In the genomic region with DNA sequence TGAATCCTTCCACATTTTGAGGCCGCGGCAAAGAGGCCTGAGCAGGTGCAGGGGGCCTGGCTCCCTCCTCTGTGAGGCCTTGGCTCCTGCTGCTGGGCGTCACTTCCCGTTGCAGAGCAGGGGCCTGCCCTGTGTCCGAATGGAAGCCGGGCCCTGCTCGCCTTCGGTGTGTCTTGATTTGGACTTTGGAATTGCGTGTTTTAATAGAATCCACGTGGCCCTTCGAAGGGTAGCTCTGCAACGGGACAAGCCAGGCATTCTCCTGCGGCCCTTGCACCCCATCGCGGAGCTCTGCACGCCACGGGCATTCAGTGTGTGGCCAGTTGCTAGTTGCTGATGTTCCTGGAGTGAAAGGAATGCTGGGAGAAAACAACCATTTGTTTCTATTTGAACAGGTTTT, we compare ENCODE assay signal across 1 cellular context.
A peak's percentile ranks its signal among the peaks of the same experiment; 100 is the strongest.
TF ChIP-seq lines count a peak whose summit lies in the region.

No MANE protein-coding gene starts in this region.

TF ChIP-seq in HepG2, 621 proteins besides CTCF, POLR2A, EP300 and RAD21:
- TF ChIP-seq KAT2B (IDR thresholded peaks at IDR 0.05; ENCODE audit: borderline replicate concordance, low read depth, low read length) (no peak), CREM (IDR thresholded peaks at IDR 0.05) (no peak), CREM (CRISPR knock-in tag; IDR thresholded peaks at IDR 0.05) (no peak), ZNF383 (CRISPR knock-in tag; IDR thresholded peaks at IDR 0.05; ENCODE audit: borderline replicate concordance) (no peak), MZF1 (CRISPR knock-in tag; IDR thresholded peaks at IDR 0.05; ENCODE audit: borderline replicate concordance) (no peak), AGO2 (optimal IDR thresholded peaks at IDR 0.05; ENCODE audit: low read depth, low read length) (peak; percentile 30)
- TF ChIP-seq, protein P1, sequence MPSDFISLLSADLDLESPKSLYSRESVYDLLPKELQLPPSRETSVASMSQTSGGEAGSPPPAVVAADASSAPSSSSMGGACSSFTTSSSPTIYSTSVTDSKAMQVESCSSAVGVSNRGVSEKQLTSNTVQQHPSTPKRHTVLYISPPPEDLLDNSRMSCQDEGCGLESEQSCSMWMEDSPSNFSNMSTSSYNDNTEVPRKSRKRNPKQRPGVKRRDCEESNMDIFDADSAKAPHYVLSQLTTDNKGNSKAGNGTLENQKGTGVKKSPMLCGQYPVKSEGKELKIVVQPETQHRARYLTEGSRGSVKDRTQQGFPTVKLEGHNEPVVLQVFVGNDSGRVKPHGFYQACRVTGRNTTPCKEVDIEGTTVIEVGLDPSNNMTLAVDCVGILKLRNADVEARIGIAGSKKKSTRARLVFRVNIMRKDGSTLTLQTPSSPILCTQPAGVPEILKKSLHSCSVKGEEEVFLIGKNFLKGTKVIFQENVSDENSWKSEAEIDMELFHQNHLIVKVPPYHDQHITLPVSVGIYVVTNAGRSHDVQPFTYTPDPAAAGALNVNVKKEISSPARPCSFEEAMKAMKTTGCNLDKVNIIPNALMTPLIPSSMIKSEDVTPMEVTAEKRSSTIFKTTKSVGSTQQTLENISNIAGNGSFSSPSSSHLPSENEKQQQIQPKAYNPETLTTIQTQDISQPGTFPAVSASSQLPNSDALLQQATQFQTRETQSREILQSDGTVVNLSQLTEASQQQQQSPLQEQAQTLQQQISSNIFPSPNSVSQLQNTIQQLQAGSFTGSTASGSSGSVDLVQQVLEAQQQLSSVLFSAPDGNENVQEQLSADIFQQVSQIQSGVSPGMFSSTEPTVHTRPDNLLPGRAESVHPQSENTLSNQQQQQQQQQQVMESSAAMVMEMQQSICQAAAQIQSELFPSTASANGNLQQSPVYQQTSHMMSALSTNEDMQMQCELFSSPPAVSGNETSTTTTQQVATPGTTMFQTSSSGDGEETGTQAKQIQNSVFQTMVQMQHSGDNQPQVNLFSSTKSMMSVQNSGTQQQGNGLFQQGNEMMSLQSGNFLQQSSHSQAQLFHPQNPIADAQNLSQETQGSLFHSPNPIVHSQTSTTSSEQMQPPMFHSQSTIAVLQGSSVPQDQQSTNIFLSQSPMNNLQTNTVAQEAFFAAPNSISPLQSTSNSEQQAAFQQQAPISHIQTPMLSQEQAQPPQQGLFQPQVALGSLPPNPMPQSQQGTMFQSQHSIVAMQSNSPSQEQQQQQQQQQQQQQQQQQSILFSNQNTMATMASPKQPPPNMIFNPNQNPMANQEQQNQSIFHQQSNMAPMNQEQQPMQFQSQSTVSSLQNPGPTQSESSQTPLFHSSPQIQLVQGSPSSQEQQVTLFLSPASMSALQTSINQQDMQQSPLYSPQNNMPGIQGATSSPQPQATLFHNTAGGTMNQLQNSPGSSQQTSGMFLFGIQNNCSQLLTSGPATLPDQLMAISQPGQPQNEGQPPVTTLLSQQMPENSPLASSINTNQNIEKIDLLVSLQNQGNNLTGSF (CRISPR knock-in tag; IDR thresholded peaks at IDR 0.05) = no peak
